Comparison of ENCODE assay signal across 2 cellular contexts in the genomic region with DNA sequence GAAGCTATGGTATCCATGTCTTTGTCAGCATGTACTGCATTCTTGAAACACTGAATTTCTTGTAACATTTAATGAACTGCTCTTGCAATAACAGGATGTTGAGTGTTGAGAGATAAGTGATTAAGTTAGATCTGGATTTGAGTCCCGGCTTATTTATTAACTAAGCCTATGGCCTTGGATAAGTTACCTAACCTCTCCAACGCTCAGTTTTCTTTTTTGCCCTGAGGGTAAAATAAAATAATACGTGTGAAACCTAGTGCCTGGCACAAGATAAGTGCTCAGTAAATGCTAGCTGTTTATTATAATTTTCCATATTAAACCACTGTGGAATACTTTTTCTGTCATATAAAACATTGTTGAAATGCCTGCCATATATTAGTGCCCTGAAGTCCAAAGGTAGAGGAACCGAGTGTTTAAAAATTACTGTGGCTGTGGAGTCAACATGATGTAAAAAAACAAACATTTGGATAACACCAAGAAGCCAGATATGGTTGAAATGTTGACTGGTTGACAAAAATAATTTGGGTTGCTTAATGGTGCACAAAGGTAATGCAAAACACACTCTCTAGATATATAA.
A peak's percentile ranks its signal among the peaks of the same experiment; 100 is the strongest.
TF ChIP-seq lines count a peak whose summit lies in the region.

No MANE protein-coding gene starts in this region.

TF ChIP-seq in A549, 52 proteins besides CTCF, POLR2A, EP300 and RAD21 (continued from another document):
- TF ChIP-seq, protein P1, sequence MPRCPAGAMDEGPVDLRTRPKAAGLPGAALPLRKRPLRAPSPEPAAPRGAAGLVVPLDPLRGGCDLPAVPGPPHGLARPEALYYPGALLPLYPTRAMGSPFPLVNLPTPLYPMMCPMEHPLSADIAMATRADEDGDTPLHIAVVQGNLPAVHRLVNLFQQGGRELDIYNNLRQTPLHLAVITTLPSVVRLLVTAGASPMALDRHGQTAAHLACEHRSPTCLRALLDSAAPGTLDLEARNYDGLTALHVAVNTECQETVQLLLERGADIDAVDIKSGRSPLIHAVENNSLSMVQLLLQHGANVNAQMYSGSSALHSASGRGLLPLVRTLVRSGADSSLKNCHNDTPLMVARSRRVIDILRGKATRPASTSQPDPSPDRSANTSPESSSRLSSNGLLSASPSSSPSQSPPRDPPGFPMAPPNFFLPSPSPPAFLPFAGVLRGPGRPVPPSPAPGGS (IDR thresholded peaks at IDR 0.05): 0 out of 3 replicates have a peak, but pooled peaks have one; percentile 30
- TF ChIP-seq NPAS2 (CRISPR knock-in tag; IDR thresholded peaks at IDR 0.05; ENCODE audit: borderline replicate concordance) (no peak), EHMT2 (IDR thresholded peaks at IDR 0.05; ENCODE audit: low read depth) (no peak)

TF ChIP-seq in liver, 16 proteins besides CTCF, POLR2A, EP300 and RAD21 (continued from another document):
- TF ChIP-seq, protein P2, sequence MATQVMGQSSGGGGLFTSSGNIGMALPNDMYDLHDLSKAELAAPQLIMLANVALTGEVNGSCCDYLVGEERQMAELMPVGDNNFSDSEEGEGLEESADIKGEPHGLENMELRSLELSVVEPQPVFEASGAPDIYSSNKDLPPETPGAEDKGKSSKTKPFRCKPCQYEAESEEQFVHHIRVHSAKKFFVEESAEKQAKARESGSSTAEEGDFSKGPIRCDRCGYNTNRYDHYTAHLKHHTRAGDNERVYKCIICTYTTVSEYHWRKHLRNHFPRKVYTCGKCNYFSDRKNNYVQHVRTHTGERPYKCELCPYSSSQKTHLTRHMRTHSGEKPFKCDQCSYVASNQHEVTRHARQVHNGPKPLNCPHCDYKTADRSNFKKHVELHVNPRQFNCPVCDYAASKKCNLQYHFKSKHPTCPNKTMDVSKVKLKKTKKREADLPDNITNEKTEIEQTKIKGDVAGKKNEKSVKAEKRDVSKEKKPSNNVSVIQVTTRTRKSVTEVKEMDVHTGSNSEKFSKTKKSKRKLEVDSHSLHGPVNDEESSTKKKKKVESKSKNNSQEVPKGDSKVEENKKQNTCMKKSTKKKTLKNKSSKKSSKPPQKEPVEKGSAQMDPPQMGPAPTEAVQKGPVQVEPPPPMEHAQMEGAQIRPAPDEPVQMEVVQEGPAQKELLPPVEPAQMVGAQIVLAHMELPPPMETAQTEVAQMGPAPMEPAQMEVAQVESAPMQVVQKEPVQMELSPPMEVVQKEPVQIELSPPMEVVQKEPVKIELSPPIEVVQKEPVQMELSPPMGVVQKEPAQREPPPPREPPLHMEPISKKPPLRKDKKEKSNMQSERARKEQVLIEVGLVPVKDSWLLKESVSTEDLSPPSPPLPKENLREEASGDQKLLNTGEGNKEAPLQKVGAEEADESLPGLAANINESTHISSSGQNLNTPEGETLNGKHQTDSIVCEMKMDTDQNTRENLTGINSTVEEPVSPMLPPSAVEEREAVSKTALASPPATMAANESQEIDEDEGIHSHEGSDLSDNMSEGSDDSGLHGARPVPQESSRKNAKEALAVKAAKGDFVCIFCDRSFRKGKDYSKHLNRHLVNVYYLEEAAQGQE (IDR thresholded peaks at IDR 0.05): peak; percentile 81
- TF ChIP-seq ZBTB33 (IDR thresholded peaks at IDR 0.05) (peak; percentile 79), NR2F2 (IDR thresholded peaks at IDR 0.05) (peak; percentile 53), FOXA1 (IDR thresholded peaks at IDR 0.05) (peak; percentile 71)
